15 cellular contexts compared by ENCODE assay signal in genomic region chr7:2802082-2802481, GRCh38. TPM values are rescaled to one million over a fixed set of nuclear protein-coding genes. Genes with fewer than 3 reads are reported as not detected.
DNase-seq lines count a peak whose midpoint lies in the region; ATAC-seq, FAIRE-seq and TF ChIP-seq lines count a peak whose summit lies in the region.
"Had no signal": no experiment of that assay in that cellular context is flagged by ENCODE, and none has a peak within 500 bp of the region (broad histone marks: within the 10 kb centered on the region; RNA-seq: fewer than 3 reads in every experiment).

No MANE protein-coding gene starts in this region.

- H3K36me3 Mint-ChIP-seq in brain = peaks cover 40% of the 10 kb centered on the region
- no peaks in the 10 kb centered on the region for H3K36me3 Mint-ChIP-seq in activated CD8-positive, alpha-beta memory T cell treated with anti-CD3 and anti-CD28 coated beads, Interleukin-2, amount 10 ng/mL, durations not matched to agents 7 days and 5 days

- POLR2A ChIA-PET in A549 (lab: Yijun Ruan, JAX) = no interaction called here

- H3K27ac ChIP-seq in A549 (peak overlapping the region; percentile 74 to 87), HUES48 (ENCODE audit: low read depth, low read length) (peak overlapping the region; percentile 75)
- H3K27ac ChIP-seq: parathyroid adenoma had no signal

- WGBS in A549 (ENCODE audit: missing lambda C conversion rate) = 4% methylated on average over 2 of the region's 2 CpGs

- peak overlapping the region in 3 of 5 experiments; percentile 61 to 76 (median 70) for H3K4me3 Mint-ChIP-seq in brain
- no peak overlapping the region for H3K4me3 Mint-ChIP-seq in activated CD8-positive, alpha-beta memory T cell treated with anti-CD3 and anti-CD28 coated beads, Interleukin-2, amount 10 ng/mL, durations not matched to agents 7 days and 5 days

- TF ChIP-seq CTCF in A549 (IDR thresholded peaks at IDR 0.05) = no peak
- no peak for TF ChIP-seq CTCF in brain (conservative IDR thresholded peaks at IDR 0.05)

- H3K4me1 ChIP-seq in A549 (peaks cover 40% of the 10 kb centered on the region), HUES48 (ENCODE audit: control insufficient read depth, insufficient read depth, low read length) (peaks cover 48% of the 10 kb centered on the region)

- no peak for TF ChIP-seq EP300 in A549 (IDR thresholded peaks at IDR 0.05)

- no peaks in the 10 kb centered on the region for H3K36me3 ChIP-seq in HUES48 (ENCODE audit: control insufficient read depth, insufficient read depth, low read length)
- H3K36me3 ChIP-seq: cardiac muscle cell, esophagus squamous epithelium had no signal

- no peak for ATAC-seq in A549
- no peak for ATAC-seq in left lobe of liver
- no peak for ATAC-seq in activated CD8-positive, alpha-beta memory T cell treated with anti-CD3 and anti-CD28 coated beads, Interleukin-2, amount 10 ng/mL, durations not matched to agents 7 days and 5 days

- H3K9me3 ChIP-seq in A549 (no peaks in the 10 kb centered on the region), HUES48 (ENCODE audit: control insufficient read depth, insufficient read depth, low read length) (no peaks in the 10 kb centered on the region)
- H3K9me3 ChIP-seq: esophagus squamous epithelium had no signal

- no peaks in the 10 kb centered on the region for H3K27me3 Mint-ChIP-seq in brain
- no peaks in the 10 kb centered on the region for H3K27me3 Mint-ChIP-seq in activated CD8-positive, alpha-beta memory T cell treated with anti-CD3 and anti-CD28 coated beads, Interleukin-2, amount 10 ng/mL, durations not matched to agents 7 days and 5 days

- H3K9ac ChIP-seq in HUES48 (ENCODE audit: low read depth, low read length) = no peak overlapping the region
- H3K9ac ChIP-seq: parathyroid adenoma had no signal

- TF ChIP-seq POLR2A in A549 (IDR thresholded peaks at IDR 0.05; ENCODE audit: low read length) = no peak

- H3K27me3 ChIP-seq in HUES48 (ENCODE audit: control insufficient read depth, insufficient read depth, low read length) = no peaks in the 10 kb centered on the region
- H3K27me3 ChIP-seq: cardiac muscle cell, esophagus squamous epithelium had no signal

- H3K4me1 Mint-ChIP-seq in brain = peaks cover 81% of the 10 kb centered on the region
- H3K4me1 Mint-ChIP-seq in activated CD8-positive, alpha-beta memory T cell treated with anti-CD3 and anti-CD28 coated beads, Interleukin-2, amount 10 ng/mL, durations not matched to agents 7 days and 5 days = peaks cover 14% of the 10 kb centered on the region

- no peak for FAIRE-seq in A549 (lab: Jason Lieb, UNC)

- CTCF ChIA-PET in A549 (lab: Yijun Ruan, JAX) = interaction anchor here (0.7 to 1.3 kb wide), 4 partner anchors 14 to 113 kb away, joined by 3 to 6 read pairs (median 3); no protein-coding TSS in a partner anchor
- CTCF ChIA-PET in activated CD8-positive, alpha-beta memory T cell treated with anti-CD3 and anti-CD28 coated beads, Interleukin-2, amount 10 ng/mL, durations not matched to agents 7 days and 5 days (lab: Charles Lee) = no interaction called here

- peaks cover 0 to 10% (median 3%) of the 10 kb centered on the region in 5 experiments for H3K9me3 Mint-ChIP-seq in brain
- no peaks in the 10 kb centered on the region for H3K9me3 Mint-ChIP-seq in activated CD8-positive, alpha-beta memory T cell treated with anti-CD3 and anti-CD28 coated beads, Interleukin-2, amount 10 ng/mL, durations not matched to agents 7 days and 5 days (ENCODE audit: low read depth)

- TF ChIP-seq RAD21 in A549 (conservative IDR thresholded peaks at IDR 0.05 in 1 of 2, IDR thresholded peaks at IDR 0.05 in 1 of 2) = no peak

- peak overlapping the region in 4 of 5 experiments; percentile 72 to 93 (median 84) for H3K27ac Mint-ChIP-seq in brain
- no peak overlapping the region for H3K27ac Mint-ChIP-seq in activated CD8-positive, alpha-beta memory T cell treated with anti-CD3 and anti-CD28 coated beads, Interleukin-2, amount 10 ng/mL, durations not matched to agents 7 days and 5 days

- H3K4me2 ChIP-seq in A549 = peak overlapping the region; percentile 93

- H3K4me3 ChIP-seq in A549 = peak overlapping the region; percentile 31; the same call in 1 of the 3 replicates
- no peak overlapping the region for H3K4me3 ChIP-seq in HUES48 (ENCODE audit: low read depth, low read length)
- H3K4me3 ChIP-seq: cardiac muscle cell had no signal

- no peak for DNase-seq in A549 (ENCODE audit: low read depth in 1 of 2, low spot score in 1 of 2)
- DNase-seq in kidney tubule cell (ENCODE audit: low spot score) = peak; percentile 26
- no peak for DNase-seq in NCI-H2196 (lab: John Stamatoyannopoulos, UW; ENCODE audit: unreplicated experiment)
- no peak for DNase-seq in ureter (ENCODE audit: low spot score)
- DNase-seq in left lobe of liver (ENCODE audit: low spot score) = no peak
- no peak for DNase-seq in activated CD8-positive, alpha-beta memory T cell treated with anti-CD3 and anti-CD28 coated beads, Interleukin-2, amount 10 ng/mL, durations not matched to agents 7 days and 5 days
- DNase-seq: activated CD8-positive, alpha-beta memory T cell treated with anti-CD3 and anti-CD28 coated beads, Interleukin-2, amount 50 U/mL, for 48 hours; esophagus squamous epithelium; NCI-H2171; stimulated activated CD4-positive, alpha-beta T cell treated with anti-CD3 and anti-CD28 coated beads, Interleukin-4, amount 100 ng/mL, for 24 hours; T1000 had no signal

TF ChIP-seq in A549, 52 proteins besides CTCF, POLR2A, EP300 and RAD21:
- TF ChIP-seq HEYL (CRISPR knock-in tag; IDR thresholded peaks at IDR 0.05) (no peak), EHF (CRISPR knock-in tag; IDR thresholded peaks at IDR 0.05) (no peak), FOSL2 (IDR thresholded peaks at IDR 0.05) (no peak), FOSL2 (CRISPR knock-in tag; IDR thresholded peaks at IDR 0.05) (no peak), RFX5 (IDR thresholded peaks at IDR 0.05) (no peak), HDAC2 (IDR thresholded peaks at IDR 0.05) (no peak), CHD2 (IDR thresholded peaks at IDR 0.05; ENCODE audit: low read length, partially characterized antibody) (no peak), MAZ (IDR thresholded peaks at IDR 0.05; ENCODE audit: borderline replicate concordance, low read depth, low read length) (no peak), ESRRA (IDR thresholded peaks at IDR 0.05; ENCODE audit: borderline replicate concordance, low read length) (no peak)
TF ChIP-seq in A549: peak in this region for 0.

RNA-seq across cellular contexts. Expression of gene GNA12, which starts 42.0 kb away (rescaled TPM):
- polyA plus RNA-seq in A549 (2011; rRNA removed) (43.7 and 44.0 TPM in 2 replicates), A549 (2017; fragmentation: RNase III; extraction: RNeasy Plus Mini Kit Qiagen cat#74134 plus additional on column Dnase treatment) (33.0 to 35.6 TPM (median 34.5 TPM) in 3 replicates), brain (ENCODE audit: insufficient read depth, low read depth, low replicate concordance) (68.0 TPM)
- 35.5 and 55.4 TPM in 2 replicates for polyA plus RNA-seq in A549 (2012; cell fraction: cytosol; rRNA removed)
- polyA plus RNA-seq in A549 (2012; cell fraction: nucleus; rRNA removed) = 30.9 and 37.5 TPM in 2 replicates
- 66.4 and 75.1 TPM in 2 replicates for polyA minus RNA-seq in A549 (2011; rRNA and poly(A)+ RNA removed)
- total RNA-seq in ureter (41.8 TPM), left lobe of liver (16.2 TPM)
- total RNA-seq in activated CD8-positive, alpha-beta memory T cell treated with anti-CD3 and anti-CD28 coated beads, Interleukin-2, amount 10 ng/mL, durations not matched to agents 7 days and 5 days = 10 to 100 TPM; 14.4 to 18.6 TPM
